28 cellular contexts compared by ENCODE assay signal in genomic region chr1:200036616-200037270, GRCh38. TPM values are rescaled to one million over a fixed set of nuclear protein-coding genes. Genes with fewer than 3 reads are reported as not detected.
DNase-seq lines count a peak whose midpoint lies in the region; ATAC-seq, FAIRE-seq and TF ChIP-seq lines count a peak whose summit lies in the region.
"Had no signal": no experiment of that assay in that cellular context is flagged by ENCODE, and none has a peak within 500 bp of the region (broad histone marks: within the 10 kb centered on the region; RNA-seq: fewer than 3 reads in every experiment).

No MANE protein-coding gene starts in this region.

- H3K36me3 ChIP-seq in HUES64 (ENCODE audit: insufficient read depth, low read length), result no peaks in the 10 kb centered on the region
- no peaks in the 10 kb centered on the region for H3K36me3 ChIP-seq in H1 (ENCODE audit: control insufficient read depth in 2 of 4, insufficient read depth in 4 of 4, low read length in 3 of 4)
- no peaks in the 10 kb centered on the region for H3K36me3 ChIP-seq in small intestine (ENCODE audit: control insufficient read depth in 2 of 2, insufficient read depth in 2 of 2, low read length in 2 of 2)
- H3K36me3 ChIP-seq in SJCRH30, result no peaks in the 10 kb centered on the region
- H3K36me3 ChIP-seq: adrenal gland, brain microvascular endothelial cell, HAP-1, thyroid gland, WERI-Rb-1 had no signal

- peaks cover 0 to 2% of the 10 kb centered on the region in 2 experiments for H4K20me1 ChIP-seq in H1 (replicated peaks in 1 of 2; ENCODE audit: control insufficient read depth in 1 of 2, insufficient read depth in 2 of 2, low read length in 2 of 2)

- no peaks in the 10 kb centered on the region for H3K9me3 Mint-ChIP-seq in CD4-positive, alpha-beta T cell
- H3K9me3 Mint-ChIP-seq: activated CD4-positive, alpha-beta T cell treated with anti-CD3 and anti-CD28 coated beads, Interleukin-2, amount 10 ng/mL, durations not matched to agents 24 days and 14 days; activated naive CD4-positive, alpha-beta T cell treated with anti-CD3 and anti-CD28 coated beads for 36 hours; activated T-cell treated with anti-CD3 and anti-CD28 coated beads, Interleukin-2, amount 50 U/mL, for 72 hours; stimulated activated naive CD8-positive, alpha-beta T cell treated with anti-CD3 and anti-CD28 coated beads, Interleukin-15, amount 100 ng/mL, for 72 hours had no signal

- H3K4ac ChIP-seq in H1 (replicated peaks; ENCODE audit: insufficient read length, low read depth, low read length), result no peak overlapping the region

- H2BK15ac ChIP-seq in H1 (ENCODE audit: low read length), result peak overlapping the region; percentile 81; the same call in 1 of the 2 replicates

- no peak for TF ChIP-seq POLR2A in H1 (IDR thresholded peaks at IDR 0.05; ENCODE audit: control extremely low read depth in 1 of 2, low read depth in 2 of 2, low read length in 2 of 2)

- H3K56ac ChIP-seq in H1 (replicated peaks; ENCODE audit: insufficient read length, low read depth, low read length), result no peak overlapping the region

- ATAC-seq in CD4-positive, alpha-beta T cell (ENCODE audit: poor library complexity), result no peak
- ATAC-seq in HG02884 (IDR thresholded peaks at IDR 0.05; ENCODE audit: unreplicated experiment), result no peak
- ATAC-seq: activated T-cell treated with anti-CD3 and anti-CD28 coated beads, Interleukin-2, amount 50 U/mL, for 72 hours; left lobe of liver; stimulated activated naive CD8-positive, alpha-beta T cell treated with anti-CD3 and anti-CD28 coated beads, Interleukin-15, amount 100 ng/mL, for 72 hours had no signal

- WGBS in HUES64, result 6% methylated on average over 18 of the region's 18 CpGs
- WGBS in H1 (ENCODE audit: extremely low coverage in 1 of 2, insufficient coverage in 1 of 2, insufficient read length in 1 of 2, insufficient replicate concordance in 2 of 2, low coverage in 1 of 2, low lambda C conversion rate in 2 of 2, missing lambda C conversion rate in 1 of 2), 2 experiments, result 4% methylated on average over 18 of the region's 18 CpGs; no CpG with 5 or more reads in 1 of the 2 experiments
- 7 to 20% (median 15%) methylated on average over 18 of the region's 18 CpGs for WGBS in small intestine, 3 donors

- no peak for TF ChIP-seq RAD21 in H1 (IDR thresholded peaks at IDR 0.05 in 1 of 2, conservative IDR thresholded peaks at IDR 0.05 in 1 of 2; ENCODE audit: low read depth in 2 of 2, low read length in 2 of 2)

- peaks cover 44% of the 10 kb centered on the region for H3K23me2 ChIP-seq in H1 (ENCODE audit: low read depth, low read length)

- peak overlapping the region; percentile 54 for H3K18ac ChIP-seq in H1 (ENCODE audit: extremely low read depth, low read length)

- no peak overlapping the region for H4K8ac ChIP-seq in H1 (ENCODE audit: extremely low read depth, insufficient read depth, low read length)

- CTCF ChIA-PET in H1 (lab: Charles Lee; ENCODE audit: partially characterized antibody), result interaction anchor here (0.6 to 2.6 kb wide), 8 partner anchors 8 to 352 kb away, joined by 3 to 6 read pairs (median 3); no protein-coding TSS in a partner anchor
- CTCF ChIA-PET in CD4-positive, alpha-beta T cell (lab: Charles Lee), result no interaction called here

- H3K9ac ChIP-seq in HUES64 (ENCODE audit: low read depth, low read length), result no peak overlapping the region
- H3K9ac ChIP-seq in H1 (replicated peaks in 1 of 4; ENCODE audit: extremely low read depth in 1 of 4, low read depth in 3 of 4, low read length in 3 of 4), result no peak overlapping the region

- H3K9me3 ChIP-seq in HUES64 (ENCODE audit: insufficient read depth, low read depth, low read length) (no peaks in the 10 kb centered on the region), H1 (ENCODE audit: insufficient read depth in 2 of 2, low read depth in 1 of 2, low read length in 1 of 2) (no peaks in the 10 kb centered on the region), small intestine (ENCODE audit: control insufficient read depth, low read depth) (no peaks in the 10 kb centered on the region), SJCRH30 (replicated peaks) (no peaks in the 10 kb centered on the region)
- no peaks in the 10 kb centered on the region for H3K9me3 ChIP-seq in CD4-positive, alpha-beta T cell (ENCODE audit: control insufficient read depth, low read length)
- H3K9me3 ChIP-seq: adrenal gland, HAP-1, thyroid gland had no signal

- peaks cover 98% of the 10 kb centered on the region for H3K27me3 ChIP-seq in HUES64 (ENCODE audit: insufficient read depth, low read length)
- peaks cover 28 to 89% (median 71%) of the 10 kb centered on the region in 4 experiments; a peak in 6 of 7 replicates for H3K27me3 ChIP-seq in H1 (replicated peaks in 1 of 4; ENCODE audit: control insufficient read depth in 3 of 4, extremely low read depth in 1 of 4, insufficient read depth in 3 of 4, low read length in 3 of 4)
- peaks cover 0 to 48% of the 10 kb centered on the region in 2 donors for H3K27me3 ChIP-seq in small intestine (ENCODE audit: control insufficient read depth in 2 of 2, insufficient read depth in 2 of 2, low read length in 2 of 2)
- H3K27me3 ChIP-seq in CD4-positive, alpha-beta T cell (ENCODE audit: control insufficient read depth, insufficient read depth, low read length), result peaks cover 91% of the 10 kb centered on the region
- H3K27me3 ChIP-seq in SJCRH30, result no peaks in the 10 kb centered on the region

- no peak overlapping the region for H3K14ac ChIP-seq in H1 (ENCODE audit: insufficient read length)

- no peak overlapping the region for H2BK120ac ChIP-seq in H1 (replicated peaks; ENCODE audit: low read depth, low read length)

- peaks cover 24% of the 10 kb centered on the region for H3K27me3 Mint-ChIP-seq in CD4-positive, alpha-beta T cell
- H3K27me3 Mint-ChIP-seq: stimulated activated naive CD8-positive, alpha-beta T cell treated with anti-CD3 and anti-CD28 coated beads, Interleukin-15, amount 100 ng/mL, for 72 hours had no signal

- H3K4me1 Mint-ChIP-seq in CD4-positive, alpha-beta T cell (ENCODE audit: low read depth), result peaks cover 38% of the 10 kb centered on the region

- peak in 1 of 2 experiments; percentile 54 for DNase-seq in H1 (ENCODE audit: low read depth in 1 of 2, low spot score in 2 of 2)
- peak; percentile 13 for DNase-seq in left kidney (ENCODE audit: low read depth, low spot score)
- DNase-seq in small intestine, result peak; percentile 62
- DNase-seq in CD4-positive, alpha-beta T cell, result no peak
- DNase-seq in activated effector memory CD4-positive, alpha-beta T cell treated with anti-CD3 and anti-CD28 coated beads, Interleukin-2, amount 50 U/mL, for 16 hours, result no peak
- no peak for DNase-seq in SJCRH30
- DNase-seq: activated CD4-positive, alpha-beta T cell treated with anti-CD3 and anti-CD28 coated beads, Interleukin-2, amount 10 ng/mL, durations not matched to agents 24 days and 14 days; activated naive CD4-positive, alpha-beta T cell treated with anti-CD3 and anti-CD28 coated beads for 36 hours; activated T-cell treated with anti-CD3 and anti-CD28 coated beads, Interleukin-2, amount 50 U/mL, for 72 hours; adrenal gland; brain microvascular endothelial cell; NCI-H1436; NCI-H2081 treated with DMSO at 0.1 percent for 48 hours; occipital lobe; SHP77; stimulated activated CD4-positive, alpha-beta T cell treated with anti-CD3 and anti-CD28 coated beads, Interleukin-1b, Interleukin-23, amount 100 ng/mL, for 48 hours; stimulated activated CD8-positive, alpha-beta memory T cell treated with anti-CD3 and anti-CD28 coated beads, Interleukin-4, amount 100 ng/mL, for 48 hours; stimulated activated naive CD8-positive, alpha-beta T cell treated with anti-CD3 and anti-CD28 coated beads, Interleukin-15, amount 100 ng/mL, for 72 hours; T-helper 9 cell; thyroid gland; WERI-Rb-1 had no signal

- H2BK5ac ChIP-seq in H1 (ENCODE audit: low read depth, low read length), result peak overlapping the region; percentile 73; the same call in 1 of the 2 replicates

- no peak for TF ChIP-seq CTCF in H1 (IDR thresholded peaks at IDR 0.05; ENCODE audit: control extremely low read depth in 1 of 3, insufficient read depth in 1 of 3, low read depth in 1 of 3, low read length in 3 of 3)
- no peak for TF ChIP-seq CTCF in CD4-positive, alpha-beta T cell (IDR thresholded peaks at IDR 0.05)

- intact Hi-C loops in CD4-positive, alpha-beta T cell (cut with DNase I, micrococcal nuclease), result no loop called here

- H3K79me1 ChIP-seq in H1 (ENCODE audit: low read depth, low read length), result no peaks in the 10 kb centered on the region

- no peak for FAIRE-seq in H1 (lab: Jason Lieb, UNC)
- FAIRE-seq in small intestine (lab: Jason Lieb, UNC), result no peak
- FAIRE-seq: GM12891 had no signal

- no peak for TF ChIP-seq EP300 in H1 (IDR thresholded peaks at IDR 0.05; ENCODE audit: borderline replicate concordance in 1 of 2, low read depth in 2 of 2, low read length in 2 of 2)

- no peaks in the 10 kb centered on the region for H3K36me3 Mint-ChIP-seq in CD4-positive, alpha-beta T cell (ENCODE audit: low read depth)

- peak overlapping the region; percentile 24; the same call in 1 of the 2 replicates for H2AFZ ChIP-seq in H1 (ENCODE audit: low read length)

- H3K79me2 ChIP-seq in H1 (ENCODE audit: control insufficient read depth in 1 of 2, insufficient read depth in 2 of 2, low read length in 2 of 2), result no peaks in the 10 kb centered on the region; a peak in 1 of 4 replicates

- H4K5ac ChIP-seq in H1 (ENCODE audit: insufficient read length, low read depth, low read length), result no peak overlapping the region

- H4K91ac ChIP-seq in H1 (replicated peaks; ENCODE audit: insufficient read length, low read length), result peak overlapping the region; percentile 59

- H3K23ac ChIP-seq in H1 (ENCODE audit: insufficient read length), result no peak overlapping the region

- peak overlapping the region; percentile 82; the same call in 1 of the 2 replicates for H2AK5ac ChIP-seq in H1 (ENCODE audit: low read depth, low read length)

- no peak overlapping the region for H3K27ac Mint-ChIP-seq in CD4-positive, alpha-beta T cell
- H3K27ac Mint-ChIP-seq: activated CD4-positive, alpha-beta T cell treated with anti-CD3 and anti-CD28 coated beads, Interleukin-2, amount 10 ng/mL, durations not matched to agents 24 days and 14 days; activated naive CD4-positive, alpha-beta T cell treated with anti-CD3 and anti-CD28 coated beads for 36 hours; activated T-cell treated with anti-CD3 and anti-CD28 coated beads, Interleukin-2, amount 50 U/mL, for 72 hours; stimulated activated naive CD8-positive, alpha-beta T cell treated with anti-CD3 and anti-CD28 coated beads, Interleukin-15, amount 100 ng/mL, for 72 hours had no signal

- H3K4me1 ChIP-seq in HUES64 (ENCODE audit: insufficient read depth, low read length), result peaks cover 33% of the 10 kb centered on the region
- H3K4me1 ChIP-seq in H1 (replicated peaks in 1 of 4; ENCODE audit: control insufficient read depth in 3 of 4, insufficient read depth in 4 of 4, low read length in 3 of 4), result peaks cover 11 to 32% (median 12%) of the 10 kb centered on the region in 4 experiments
- peaks cover 2 to 8% of the 10 kb centered on the region in 2 donors for H3K4me1 ChIP-seq in small intestine (ENCODE audit: control insufficient read depth in 2 of 2, insufficient read depth in 1 of 2, low read depth in 1 of 2, low read length in 1 of 2)
- no peaks in the 10 kb centered on the region for H3K4me1 ChIP-seq in SJCRH30

- peak overlapping the region; percentile 98; the same call in 1 of the 2 replicates for H2BK20ac ChIP-seq in H1 (ENCODE audit: low read length)

- no peak overlapping the region for H3K27ac ChIP-seq in HUES64 (ENCODE audit: low read depth, low read length)
- no peak overlapping the region for H3K27ac ChIP-seq in H1 (ENCODE audit: low read depth, low read length)
- H3K27ac ChIP-seq in small intestine (ENCODE audit: low read depth in 1 of 2, low read length in 1 of 2), result peak overlapping the region; percentile 30 to 45
- H3K27ac ChIP-seq in CD4-positive, alpha-beta T cell (ENCODE audit: low read depth, low read length), result no peak overlapping the region
- no peak overlapping the region for H3K27ac ChIP-seq in SJCRH30
- H3K27ac ChIP-seq: adrenal gland, brain microvascular endothelial cell, C4-2B, thyroid gland, WERI-Rb-1 had no signal

- H2BK12ac ChIP-seq in H1 (ENCODE audit: low read depth, low read length), result peak overlapping the region; percentile 20; the same call in 1 of the 2 replicates

- no peak overlapping the region for H3K4me3 Mint-ChIP-seq in CD4-positive, alpha-beta T cell
- H3K4me3 Mint-ChIP-seq: activated CD4-positive, alpha-beta T cell treated with anti-CD3 and anti-CD28 coated beads, Interleukin-2, amount 10 ng/mL, durations not matched to agents 24 days and 14 days; activated naive CD4-positive, alpha-beta T cell treated with anti-CD3 and anti-CD28 coated beads for 36 hours; stimulated activated naive CD8-positive, alpha-beta T cell treated with anti-CD3 and anti-CD28 coated beads, Interleukin-15, amount 100 ng/mL, for 72 hours had no signal

- POLR2A ChIA-PET in H1 (lab: Charles Lee; ENCODE audit: partially characterized antibody), result interaction anchor here (1.9 to 6.5 kb wide), 2 partner anchors 10 to 11 kb away, joined by 5 to 36 read pairs; no protein-coding TSS in a partner anchor
- POLR2A ChIA-PET in CD4-positive, alpha-beta T cell (lab: Charles Lee), result no interaction called here

- peak overlapping the region; percentile 98 to 100 for H3K4me2 ChIP-seq in H1 (ENCODE audit: insufficient read depth in 1 of 2, low read depth in 2 of 2, low read length in 2 of 2)

- H3K4me3 ChIP-seq in HUES64 (ENCODE audit: low read length), result peak overlapping the region; percentile 64
- peak overlapping the region; percentile 51 to 69 (median 63); a peak in 7 of 8 replicates for H3K4me3 ChIP-seq in H1 (ENCODE audit: extremely low read depth in 1 of 4, insufficient read depth in 2 of 4, low read depth in 3 of 4, low read length in 4 of 4)
- peak overlapping the region in 1 of 2 donors; percentile 8 for H3K4me3 ChIP-seq in small intestine (ENCODE audit: low read depth in 1 of 2, low read length in 2 of 2)
- no peak overlapping the region for H3K4me3 ChIP-seq in SJCRH30
- H3K4me3 ChIP-seq: adrenal gland, HAP-1, smooth muscle cell, thyroid gland had no signal

RNA-seq across cellular contexts. Expression of gene NR5A2, which starts 9.2 kb away (rescaled TPM):
- polyA plus RNA-seq in HUES64 (2013, experiment 1 of 2), result 7.2 TPM
- 6.9 TPM for polyA plus RNA-seq in HUES64 (2013, experiment 2 of 2)
- total RNA-seq in H1 (2021; fragmentation: NEBNext Ultra II Directional; extraction: Animal tissue kit (Norgen Biotek cat#: 25700)), result 11.6 and 11.7 TPM in 2 replicates
- polyA plus RNA-seq in H1 (2011; rRNA removed), result 1.7 and 2.1 TPM in 2 replicates
- 2.4 TPM for polyA plus RNA-seq in H1 (2011; cell fraction: cytosol; rRNA removed)
- 4.2 TPM for polyA plus RNA-seq in H1 (2011; cell fraction: nucleus; rRNA removed)
- polyA plus RNA-seq in H1 (2012, experiment 1 of 2), result 1.9 to 4.9 TPM (median 2.8 TPM) in 4 replicates
- 0.30 TPM for polyA plus RNA-seq in H1 (2012, experiment 2 of 2)
- 8.1 TPM for polyA plus RNA-seq in H1 (2013, experiment 1 of 2)
- polyA plus RNA-seq in H1 (2013, experiment 2 of 2), result 8.4 TPM
- polyA minus RNA-seq in H1 (2011; rRNA and poly(A)+ RNA removed), result 6.8 and 9.6 TPM in 2 replicates
- polyA minus RNA-seq in H1 (2011; cell fraction: cytosol; rRNA and poly(A)+ RNA removed), result 3.2 TPM
- polyA minus RNA-seq in H1 (2011; cell fraction: nucleus; rRNA and poly(A)+ RNA removed), result 18.6 TPM
- polyA plus RNA-seq in small intestine, result 10 to 100 TPM; 14.1 to 21.5 (median 16.1) TPM
- total RNA-seq in CD4-positive, alpha-beta T cell, result not detected
- 0.84 and 1.0 TPM in 2 replicates for total RNA-seq in SJCRH30 (2014; rRNA removed; shearing (Covaris generic))
- total RNA-seq: activated CD4-positive, alpha-beta T cell treated with anti-CD3 and anti-CD28 coated beads, Interleukin-2, amount 10 ng/mL, durations not matched to agents 24 days and 14 days; activated naive CD4-positive, alpha-beta T cell treated with anti-CD3 and anti-CD28 coated beads for 36 hours had no signal

Comparison
In these comparisons a context has a peak if more than half of its experiments do, and no peak if none do; other contexts are left out.
1. H3K27ac ChIP-seq: peak in small intestine (2 of 2); none in HUES64 (single experiment), H1 (single experiment), CD4-positive, alpha-beta T cell (single experiment) and SJCRH30 (single experiment).
2. DNase-seq: peak in left kidney (single experiment) and small intestine (single experiment); none in CD4-positive, alpha-beta T cell (0 of 10), activated effector memory CD4-positive, alpha-beta T cell treated with anti-CD3 and anti-CD28 coated beads, Interleukin-2, amount 50 U/mL, for 16 hours (single experiment) and SJCRH30 (0 of 2).